11 cellular contexts compared by ENCODE assay signal in genomic region chr17:59441459-59442096, GRCh38.
DNase-seq lines count a peak whose midpoint lies in the region; ATAC-seq and TF ChIP-seq lines count a peak whose summit lies in the region.
"Had no signal": no experiment of that assay in that cellular context is flagged by ENCODE, and none has a peak within 500 bp of the region (broad histone marks: within the 10 kb centered on the region; RNA-seq: fewer than 3 reads in every experiment).

No MANE protein-coding gene starts in this region.

- peaks cover 25% of the 10 kb centered on the region for H3K4me1 ChIP-seq in ACC112 (ENCODE audit: control insufficient read depth, insufficient read depth, low read length, unreplicated experiment)
- peaks cover 32% of the 10 kb centered on the region for H3K4me1 ChIP-seq in parathyroid adenoma
- no peaks in the 10 kb centered on the region for H3K4me1 ChIP-seq in Caco-2

- intact Hi-C loops in Caco-2 (cut with micrococcal nuclease; ENCODE audit: unreplicated experiment) = loop anchor here (1.0 to 2.0 kb wide), 3 partner anchors 75 to 221 kb away; partner anchors contain the start of gene GDPD1

- BruUV-seq in Caco-2 (replicated peaks; lab: Mats Ljungman, UMichigan) = no TSS peak

- POLR2A ChIA-PET in Caco-2 (lab: Charles Lee) = interaction anchor here (0.5 kb wide), 1 partner anchor 39 kb away, joined by 3 read pairs; no protein-coding TSS in a partner anchor

- peak overlapping the region; percentile 70; the same call in 1 of the 2 replicates for H3K4me3 Mint-ChIP-seq in HFFc6
- no peak overlapping the region for H3K4me3 Mint-ChIP-seq in Caco-2 (ENCODE audit: unreplicated experiment)

- no peak overlapping the region for H3K9ac ChIP-seq in parathyroid adenoma

- H3K27me3 ChIP-seq in ACC112 (ENCODE audit: insufficient read depth, low read length) (no peaks in the 10 kb centered on the region), parathyroid adenoma (ENCODE audit: control insufficient read depth, insufficient read depth, low read length) (no peaks in the 10 kb centered on the region), Caco-2 (replicated peaks; ENCODE audit: control insufficient read depth, insufficient read depth, low read length) (no peaks in the 10 kb centered on the region)
- H3K27me3 ChIP-seq: cardiac muscle cell had no signal

- H3K9me3 Mint-ChIP-seq in HFFc6 (no peaks in the 10 kb centered on the region), Caco-2 (ENCODE audit: unreplicated experiment) (no peaks in the 10 kb centered on the region)
- H3K9me3 Mint-ChIP-seq: CD8-positive, alpha-beta memory T cell had no signal

- DNase-seq in HFFc6 (no peak), choroid plexus epithelial cell (ENCODE audit: low read depth) (peak; percentile 28), Caco-2 (no peak), NCI-H526 (lab: John Stamatoyannopoulos, UW) (no peak), NCI-H2227 (lab: John Stamatoyannopoulos, UW; ENCODE audit: unreplicated experiment) (no peak)

- H3K36me3 Mint-ChIP-seq in HFFc6 (ENCODE audit: low read depth) (no peaks in the 10 kb centered on the region), Caco-2 (ENCODE audit: insufficient read depth, unreplicated experiment) (no peaks in the 10 kb centered on the region)
- H3K36me3 Mint-ChIP-seq: CD8-positive, alpha-beta memory T cell had no signal

- H3K27me3 Mint-ChIP-seq in HFFc6 (ENCODE audit: insufficient read depth) (no peaks in the 10 kb centered on the region), Caco-2 (ENCODE audit: insufficient read depth, unreplicated experiment) (no peaks in the 10 kb centered on the region)

- no peaks in the 10 kb centered on the region for H3K36me3 ChIP-seq in ACC112 (ENCODE audit: insufficient read depth, low read length)
- no peaks in the 10 kb centered on the region for H3K36me3 ChIP-seq in parathyroid adenoma (ENCODE audit: control insufficient read depth, insufficient read depth, low read length)
- no peaks in the 10 kb centered on the region for H3K36me3 ChIP-seq in Caco-2 (ENCODE audit: control insufficient read depth, insufficient read depth, low read length)
- H3K36me3 ChIP-seq: cardiac muscle cell had no signal

- H3K27ac ChIP-seq in ACC112 (ENCODE audit: low read depth, low read length) (peak overlapping the region; percentile 54), parathyroid adenoma (peak overlapping the region; percentile 95)
- H3K27ac ChIP-seq: cardiac muscle cell, RWPE1 had no signal

- CTCF ChIA-PET in Caco-2 (lab: Charles Lee) = interaction anchor here (1.1 to 5.1 kb wide), 3 partner anchors 15 to 131 kb away, joined by 4 to 29 read pairs (median 19); no protein-coding TSS in a partner anchor

- no peak overlapping the region for H3K4me2 ChIP-seq in parathyroid adenoma (ENCODE audit: low read length)

- H3K9me3 ChIP-seq in parathyroid adenoma (ENCODE audit: control insufficient read depth, low read length) = no peaks in the 10 kb centered on the region
- H3K9me3 ChIP-seq in Caco-2 = no peaks in the 10 kb centered on the region

- H3K27ac Mint-ChIP-seq in HFFc6 = no peak overlapping the region
- no peak overlapping the region for H3K27ac Mint-ChIP-seq in Caco-2 (ENCODE audit: unreplicated experiment)

- ATAC-seq in GM21737 (IDR thresholded peaks at IDR 0.05; ENCODE audit: unreplicated experiment) = no peak

- TF ChIP-seq CTCF in HFFc6 (IDR thresholded peaks at IDR 0.05) = no peak
- no peak for TF ChIP-seq CTCF in choroid plexus epithelial cell (conservative IDR thresholded peaks at IDR 0.05; ENCODE audit: low read depth, low read length)
- no peak for TF ChIP-seq CTCF in parathyroid adenoma (IDR thresholded peaks at IDR 0.05)
- TF ChIP-seq CTCF in Caco-2 (IDR thresholded peaks at IDR 0.05; ENCODE audit: insufficient read depth in 1 of 2, low read depth in 1 of 2, low read length in 1 of 2, severe bottlenecking in 1 of 2, unreplicated experiment in 1 of 2) = no peak

- H3K4me1 Mint-ChIP-seq in HFFc6 (ENCODE audit: low read depth) (peaks cover 27% of the 10 kb centered on the region), Caco-2 (ENCODE audit: low read depth, unreplicated experiment) (peaks cover 7% of the 10 kb centered on the region)

- H3K4me3 ChIP-seq in ACC112 (ENCODE audit: low read depth, low read length) (no peak overlapping the region; the same call in 1 of the 2 replicates), choroid plexus epithelial cell (ENCODE audit: low read depth, low read length) (no peak overlapping the region), parathyroid adenoma (ENCODE audit: low read depth, low read length) (no peak overlapping the region), Caco-2 (ENCODE audit: low read depth, low read length) (no peak overlapping the region)
- H3K4me3 ChIP-seq: cardiac muscle cell had no signal

- peak overlapping the region; percentile 76 for H2AFZ ChIP-seq in ACC112 (ENCODE audit: low read length, unreplicated experiment)
- peak overlapping the region; percentile 54 for H2AFZ ChIP-seq in parathyroid adenoma

- H3K79me2 ChIP-seq in ACC112 (ENCODE audit: control insufficient read depth, insufficient read depth, low read length, unreplicated experiment) (no peaks in the 10 kb centered on the region), parathyroid adenoma (no peaks in the 10 kb centered on the region)
